ENCODE assay signal across 9 cellular contexts in the genomic region with DNA sequence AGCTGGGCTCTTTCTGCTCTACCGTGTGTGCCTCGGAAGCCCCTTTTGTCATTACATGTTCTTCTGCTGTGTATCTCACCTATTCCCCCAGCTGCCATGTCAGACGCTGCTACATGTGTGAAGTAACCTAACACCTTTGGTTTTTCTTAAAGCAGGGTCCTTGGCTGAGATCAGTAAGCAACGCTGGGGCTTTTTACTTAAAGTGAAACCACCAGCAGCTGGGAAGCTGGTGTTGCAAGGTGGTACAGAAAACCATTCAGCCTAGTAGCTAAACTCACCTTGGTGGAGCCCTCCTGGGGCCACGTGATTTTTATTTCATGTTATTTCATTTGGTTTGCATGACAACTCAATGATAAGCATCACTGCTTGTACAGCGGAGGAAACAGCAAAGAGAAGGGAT.
DNase-seq lines count a peak whose midpoint lies in the region; ATAC-seq and TF ChIP-seq lines count a peak whose summit lies in the region.
"Had no signal": no experiment of that assay in that cellular context is flagged by ENCODE, and none has a peak within 500 bp of the region (broad histone marks: within the 10 kb centered on the region; RNA-seq: fewer than 3 reads in every experiment).

No MANE protein-coding gene starts in this region.

- TF ChIP-seq CTCF in spleen (IDR thresholded peaks at IDR 0.05 in 8 of 11, conservative IDR thresholded peaks at IDR 0.05 in 3 of 11) (no peak), HFFc6 (IDR thresholded peaks at IDR 0.05) (no peak)

- DNase-seq in activated CD4-positive, alpha-beta T cell treated with anti-CD3 and anti-CD28 coated beads for 36 hours = no peak
- DNase-seq in activated CD4-positive, alpha-beta T cell treated with anti-CD3 and anti-CD28 coated beads for 48 hours = no peak
- DNase-seq in spleen (no peak), HFFc6 (no peak), NCI-H446 (lab: John Stamatoyannopoulos, UW) (no peak), NOMO-1 treated with dmso at 0.1 percent for 144 hours (lab: John Stamatoyannopoulos, UW; ENCODE audit: unreplicated experiment) (no peak)
- DNase-seq: islet precursor cell had no signal

- no peaks in the 10 kb centered on the region for H3K9me3 Mint-ChIP-seq in activated CD4-positive, alpha-beta T cell treated with anti-CD3 and anti-CD28 coated beads for 36 hours (ENCODE audit: low read depth)
- no peaks in the 10 kb centered on the region for H3K9me3 Mint-ChIP-seq in HFFc6

- H3K27ac ChIP-seq in spleen = peak overlapping the region in 6 of 8 donors; percentile 34 to 79 (median 65)

- H3K4me1 Mint-ChIP-seq in activated CD4-positive, alpha-beta T cell treated with anti-CD3 and anti-CD28 coated beads for 36 hours = no peaks in the 10 kb centered on the region
- H3K4me1 Mint-ChIP-seq in HFFc6 (ENCODE audit: low read depth) = no peaks in the 10 kb centered on the region

- H3K27me3 ChIP-seq in spleen (replicated peaks in 1 of 7) = no peaks in the 10 kb centered on the region

- H3K9me3 ChIP-seq in spleen = no peaks in the 10 kb centered on the region

- H3K4me3 Mint-ChIP-seq in activated CD4-positive, alpha-beta T cell treated with anti-CD3 and anti-CD28 coated beads for 36 hours = no peak overlapping the region
- H3K4me3 Mint-ChIP-seq in HFFc6 = no peak overlapping the region

- CTCF ChIA-PET in activated CD4-positive, alpha-beta T cell treated with anti-CD3 and anti-CD28 coated beads for 36 hours (lab: Charles Lee) = no interaction called here

- WGBS in spleen, 5 donors = 50 to 56% (median 51%) methylated on average over 6 of the region's 6 CpGs

- intact Hi-C loops in activated CD4-positive, alpha-beta T cell treated with anti-CD3 and anti-CD28 coated beads for 36 hours (cut with DNase I, micrococcal nuclease) = no loop called here
- intact Hi-C loops in spleen (cut with DNase I; ENCODE audit: low total_unique reads) = no loop called here

- peak overlapping the region in 3 of 8 donors; percentile 0 to 53 (median 1) for H3K4me3 ChIP-seq in spleen

- no peak for TF ChIP-seq POLR2A in spleen (IDR thresholded peaks at IDR 0.05)

- H3K27ac Mint-ChIP-seq in activated CD4-positive, alpha-beta T cell treated with anti-CD3 and anti-CD28 coated beads for 36 hours = no peak overlapping the region
- no peak overlapping the region for H3K27ac Mint-ChIP-seq in HFFc6

- H3K36me3 Mint-ChIP-seq in activated CD4-positive, alpha-beta T cell treated with anti-CD3 and anti-CD28 coated beads for 36 hours (ENCODE audit: low read depth) = no peaks in the 10 kb centered on the region
- no peaks in the 10 kb centered on the region for H3K36me3 Mint-ChIP-seq in HFFc6 (ENCODE audit: low read depth)

- ATAC-seq in activated CD4-positive, alpha-beta T cell treated with anti-CD3 and anti-CD28 coated beads for 36 hours = peak; percentile 33
- ATAC-seq in HG02571 (IDR thresholded peaks at IDR 0.05; ENCODE audit: unreplicated experiment) = peak; percentile 43
- ATAC-seq in HG03575 (IDR thresholded peaks at IDR 0.05; ENCODE audit: extremely low read depth, insufficient number of reproducible peaks, low FRiP score, unreplicated experiment) = peak; percentile 29

- H3K27me3 Mint-ChIP-seq in activated CD4-positive, alpha-beta T cell treated with anti-CD3 and anti-CD28 coated beads for 36 hours = peaks cover 12% of the 10 kb centered on the region
- peaks cover 24% of the 10 kb centered on the region for H3K27me3 Mint-ChIP-seq in HFFc6 (ENCODE audit: insufficient read depth)

- H3K36me3 ChIP-seq in spleen = peaks cover 0 to 16% (median 3%) of the 10 kb centered on the region in 6 donors

- H3K4me1 ChIP-seq in spleen = peaks cover 32 to 95% (median 70%) of the 10 kb centered on the region in 6 donors

- POLR2A ChIA-PET in activated CD4-positive, alpha-beta T cell treated with anti-CD3 and anti-CD28 coated beads for 36 hours (lab: Charles Lee) = no interaction called here
